Comparison of ENCODE assay signal across 8 cellular contexts in the genomic region with DNA sequence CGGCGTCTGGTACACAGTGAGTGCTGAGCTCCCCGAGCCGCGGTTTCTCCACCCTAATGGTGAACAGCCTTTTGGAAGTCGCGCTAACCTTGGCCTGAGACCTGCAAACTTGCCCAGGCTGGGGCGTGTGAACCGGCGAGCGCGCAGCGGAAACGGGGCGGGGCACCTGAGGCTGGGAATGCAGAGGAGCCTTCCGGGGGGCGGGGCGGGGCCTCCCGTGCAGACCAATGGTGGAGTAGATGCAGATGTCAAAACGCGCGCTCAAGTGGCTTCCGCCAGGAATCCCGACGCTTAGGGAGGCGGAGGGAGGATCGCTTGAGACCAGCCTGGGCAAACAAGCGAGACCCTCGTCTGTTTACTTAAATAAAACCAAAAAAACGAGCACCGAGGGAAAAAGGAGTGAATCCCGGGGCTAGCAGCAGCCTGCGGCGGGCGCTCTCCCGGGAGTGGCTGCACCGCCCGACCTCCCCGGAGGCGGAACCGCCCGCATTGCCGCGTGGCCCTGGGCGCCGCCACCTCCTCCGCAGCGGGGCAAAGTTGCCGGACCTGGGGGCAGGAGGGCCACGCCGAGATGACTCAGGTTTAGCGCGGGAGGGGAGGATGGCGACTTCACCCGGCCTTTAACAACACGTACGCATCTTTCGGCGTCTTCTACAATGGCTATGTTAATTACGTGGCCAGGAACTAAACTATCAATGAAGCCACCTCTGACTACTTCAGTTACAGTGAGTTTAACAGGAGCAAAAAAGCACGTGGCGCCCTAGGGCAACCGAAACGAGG. TPM values are rescaled to one million over a fixed set of nuclear protein-coding genes. Genes with fewer than 3 reads are reported as not detected.
DNase-seq lines count a peak whose midpoint lies in the region; TF ChIP-seq lines count a peak whose summit lies in the region.

No MANE protein-coding gene starts in this region.

- DNase-seq in ELR (ENCODE audit: low read depth) (peak; percentile 96), H7 (peak; percentile 98), LoVo (ENCODE audit: low spot score) (peak; percentile 95), RPMI7951 (ENCODE audit: low read depth) (peak; percentile 96), fibroblast of the aortic adventitia (ENCODE audit: low read depth) (peak; percentile 77), nephron progenitor cell (peak; percentile 99)
- DNase-seq in activated T-helper 1 cell treated with anti-CD3 and anti-CD28 coated beads, Interleukin-12 subunit alpha, Interleukin-12 subunit beta, Interleukin-2, Interleukin-4 antibody, amounts not matched to agents 30 ng/mL and 10 ng/mL and 1 ng/mL, durations not matched to agents 14 hours and 24 hours and 36 hours (ENCODE audit: low spot score): peak; percentile 92

- no peak for TF ChIP-seq CTCF in fibroblast of the aortic adventitia (IDR thresholded peaks at IDR 0.05; ENCODE audit: insufficient read depth, low read length)
- TF ChIP-seq CTCF in nephron progenitor cell (IDR thresholded peaks at IDR 0.05): no peak

- H3K36me3 ChIP-seq in H7 (replicated peaks; ENCODE audit: control insufficient read depth, insufficient read depth, low read length): peaks cover 7% of the 10 kb centered on the region

- H3K27me3 ChIP-seq in H7 (ENCODE audit: control insufficient read depth, insufficient read depth, low read length): no peaks in the 10 kb centered on the region

- no peaks in the 10 kb centered on the region for H3K9me3 Mint-ChIP-seq in activated T-helper 1 cell treated with anti-CD3 and anti-CD28 coated beads, Interleukin-12 subunit alpha, Interleukin-12 subunit beta, Interleukin-2, Interleukin-4 antibody, amounts not matched to agents 30 ng/mL and 10 ng/mL and 1 ng/mL, durations not matched to agents 14 hours and 24 hours and 36 hours
- H3K9me3 Mint-ChIP-seq in nephron progenitor cell: no peaks in the 10 kb centered on the region
- no peaks in the 10 kb centered on the region for H3K9me3 Mint-ChIP-seq in stimulated activated naive CD8-positive, alpha-beta T cell treated with anti-CD3 and anti-CD28 coated beads, Interleukin-15, Interleukin-2, amounts not matched to agents 100 ng/mL and 50 ng/mL, for 24 hours

- H3K4me3 Mint-ChIP-seq in activated T-helper 1 cell treated with anti-CD3 and anti-CD28 coated beads, Interleukin-12 subunit alpha, Interleukin-12 subunit beta, Interleukin-2, Interleukin-4 antibody, amounts not matched to agents 30 ng/mL and 10 ng/mL and 1 ng/mL, durations not matched to agents 14 hours and 24 hours and 36 hours: peak overlapping the region; percentile 99
- peak overlapping the region; percentile 93 for H3K4me3 Mint-ChIP-seq in nephron progenitor cell
- peak overlapping the region; percentile 86 for H3K4me3 Mint-ChIP-seq in stimulated activated naive CD8-positive, alpha-beta T cell treated with anti-CD3 and anti-CD28 coated beads, Interleukin-15, Interleukin-2, amounts not matched to agents 100 ng/mL and 50 ng/mL, for 24 hours

- H3K27ac Mint-ChIP-seq in activated T-helper 1 cell treated with anti-CD3 and anti-CD28 coated beads, Interleukin-12 subunit alpha, Interleukin-12 subunit beta, Interleukin-2, Interleukin-4 antibody, amounts not matched to agents 30 ng/mL and 10 ng/mL and 1 ng/mL, durations not matched to agents 14 hours and 24 hours and 36 hours: peak overlapping the region; percentile 100
- H3K27ac Mint-ChIP-seq in nephron progenitor cell: peak overlapping the region; percentile 98
- peak overlapping the region; percentile 94 for H3K27ac Mint-ChIP-seq in stimulated activated naive CD8-positive, alpha-beta T cell treated with anti-CD3 and anti-CD28 coated beads, Interleukin-15, Interleukin-2, amounts not matched to agents 100 ng/mL and 50 ng/mL, for 24 hours

- H3K4me1 Mint-ChIP-seq in activated T-helper 1 cell treated with anti-CD3 and anti-CD28 coated beads, Interleukin-12 subunit alpha, Interleukin-12 subunit beta, Interleukin-2, Interleukin-4 antibody, amounts not matched to agents 30 ng/mL and 10 ng/mL and 1 ng/mL, durations not matched to agents 14 hours and 24 hours and 36 hours (ENCODE audit: low read depth): peaks cover 46% of the 10 kb centered on the region
- H3K4me1 Mint-ChIP-seq in nephron progenitor cell: peaks cover 41% of the 10 kb centered on the region
- peaks cover 32% of the 10 kb centered on the region for H3K4me1 Mint-ChIP-seq in stimulated activated naive CD8-positive, alpha-beta T cell treated with anti-CD3 and anti-CD28 coated beads, Interleukin-15, Interleukin-2, amounts not matched to agents 100 ng/mL and 50 ng/mL, for 24 hours (ENCODE audit: low read depth)

- intact Hi-C loops in activated T-helper 1 cell treated with anti-CD3 and anti-CD28 coated beads, Interleukin-12 subunit alpha, Interleukin-12 subunit beta, Interleukin-2, Interleukin-4 antibody, amounts not matched to agents 30 ng/mL and 10 ng/mL and 1 ng/mL, durations not matched to agents 14 hours and 24 hours and 36 hours (cut with micrococcal nuclease): loop anchor here (1.0 to 5.0 kb wide), 9 partner anchors 39 to 698 kb away; a partner anchor contains a TSS

- no peaks in the 10 kb centered on the region for H3K27me3 Mint-ChIP-seq in activated T-helper 1 cell treated with anti-CD3 and anti-CD28 coated beads, Interleukin-12 subunit alpha, Interleukin-12 subunit beta, Interleukin-2, Interleukin-4 antibody, amounts not matched to agents 30 ng/mL and 10 ng/mL and 1 ng/mL, durations not matched to agents 14 hours and 24 hours and 36 hours (ENCODE audit: insufficient read depth)
- no peaks in the 10 kb centered on the region for H3K27me3 Mint-ChIP-seq in nephron progenitor cell (ENCODE audit: low read depth, poor library complexity)
- H3K27me3 Mint-ChIP-seq in stimulated activated naive CD8-positive, alpha-beta T cell treated with anti-CD3 and anti-CD28 coated beads, Interleukin-15, Interleukin-2, amounts not matched to agents 100 ng/mL and 50 ng/mL, for 24 hours: no peaks in the 10 kb centered on the region

- H3K36me3 Mint-ChIP-seq in activated T-helper 1 cell treated with anti-CD3 and anti-CD28 coated beads, Interleukin-12 subunit alpha, Interleukin-12 subunit beta, Interleukin-2, Interleukin-4 antibody, amounts not matched to agents 30 ng/mL and 10 ng/mL and 1 ng/mL, durations not matched to agents 14 hours and 24 hours and 36 hours (ENCODE audit: low read depth): peaks cover 24% of the 10 kb centered on the region
- peaks cover 10% of the 10 kb centered on the region for H3K36me3 Mint-ChIP-seq in nephron progenitor cell (ENCODE audit: low read depth)
- H3K36me3 Mint-ChIP-seq in stimulated activated naive CD8-positive, alpha-beta T cell treated with anti-CD3 and anti-CD28 coated beads, Interleukin-15, Interleukin-2, amounts not matched to agents 100 ng/mL and 50 ng/mL, for 24 hours (ENCODE audit: low read depth): peaks cover 38% of the 10 kb centered on the region

- H3K4me3 ChIP-seq in H7 (ENCODE audit: insufficient read depth, low read depth, low read length) (peak overlapping the region; percentile 96), fibroblast of the aortic adventitia (ENCODE audit: low read depth, low read length) (peak overlapping the region; percentile 75)

RNA-seq across cellular contexts. Expression of a gene that starts 2.2 kb away (rescaled TPM):
- 56.7 and 71.9 TPM in 2 replicates for total RNA-seq in H7 (2014; rRNA removed; shearing (Covaris generic))
- 134 and 144 TPM in 2 replicates for total RNA-seq in RPMI7951 (2014; rRNA removed; shearing (Covaris generic))
- total RNA-seq in activated T-helper 1 cell treated with anti-CD3 and anti-CD28 coated beads, Interleukin-12 subunit alpha, Interleukin-12 subunit beta, Interleukin-2, Interleukin-4 antibody, amounts not matched to agents 30 ng/mL and 10 ng/mL and 1 ng/mL, durations not matched to agents 14 hours and 24 hours and 36 hours: 328 and 351 TPM in 2 replicates
- total RNA-seq in fibroblast of the aortic adventitia (ENCODE audit: low replicate concordance): 3.3 and 91.4 TPM in 2 replicates

RNA-seq across cellular contexts. Expression of a gene that starts 40.1 kb away (rescaled TPM):
- 0.24 and 0.63 TPM in 2 replicates for total RNA-seq in H7 (2014; rRNA removed; shearing (Covaris generic))
- 0.12 and 2.2 TPM in 2 replicates for total RNA-seq in RPMI7951 (2014; rRNA removed; shearing (Covaris generic))
- 0.56 and 0.70 TPM in 2 replicates for total RNA-seq in activated T-helper 1 cell treated with anti-CD3 and anti-CD28 coated beads, Interleukin-12 subunit alpha, Interleukin-12 subunit beta, Interleukin-2, Interleukin-4 antibody, amounts not matched to agents 30 ng/mL and 10 ng/mL and 1 ng/mL, durations not matched to agents 14 hours and 24 hours and 36 hours
- total RNA-seq in fibroblast of the aortic adventitia (ENCODE audit: low replicate concordance): 3.2 and 7.0 TPM in 2 replicates

Comparison
In these comparisons a context has a peak if more than half of its experiments do, and no peak if none do; other contexts are left out.
1. Peak in every context shown above with its lines: DNase-seq and H3K4me3 ChIP-seq.